Comparison of ENCODE assay signal across 1 cellular context in genomic region chrX:15475486-15475885, GRCh38.
TF ChIP-seq lines count a peak whose summit lies in the region.

No MANE protein-coding gene starts in this region.

TF ChIP-seq in endothelial cell of umbilical vein, 7 proteins besides CTCF, POLR2A, EP300 and RAD21:
- TF ChIP-seq EZH2 (IDR thresholded peaks at IDR 0.05; ENCODE audit: borderline replicate concordance, low read depth, low read length, severe bottlenecking) (no peak), JUN (IDR thresholded peaks at IDR 0.05; ENCODE audit: borderline replicate concordance, insufficient read depth, insufficient read length, low read depth) (no peak), FOS (IDR thresholded peaks at IDR 0.05; ENCODE audit: borderline replicate concordance, insufficient read depth, low read length) (no peak), GATA2 (IDR thresholded peaks at IDR 0.05; ENCODE audit: insufficient read depth, insufficient read length, low read depth, low read length) (no peak), POLR2AphosphoS5 (IDR thresholded peaks at IDR 0.05; ENCODE audit: insufficient read depth, low read depth, low read length) (no peak), MYC (IDR thresholded peaks at IDR 0.05; ENCODE audit: low read depth, low read length) (no peak)
- TF ChIP-seq, protein P1, sequence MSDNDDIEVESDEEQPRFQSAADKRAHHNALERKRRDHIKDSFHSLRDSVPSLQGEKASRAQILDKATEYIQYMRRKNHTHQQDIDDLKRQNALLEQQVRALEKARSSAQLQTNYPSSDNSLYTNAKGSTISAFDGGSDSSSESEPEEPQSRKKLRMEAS (IDR thresholded peaks at IDR 0.05; ENCODE audit: insufficient read depth, insufficient read length), result no peak
TF ChIP-seq in endothelial cell of umbilical vein: peak in this region for 0.
